ENCODE assay signal across 2 cellular contexts in the genomic region with DNA sequence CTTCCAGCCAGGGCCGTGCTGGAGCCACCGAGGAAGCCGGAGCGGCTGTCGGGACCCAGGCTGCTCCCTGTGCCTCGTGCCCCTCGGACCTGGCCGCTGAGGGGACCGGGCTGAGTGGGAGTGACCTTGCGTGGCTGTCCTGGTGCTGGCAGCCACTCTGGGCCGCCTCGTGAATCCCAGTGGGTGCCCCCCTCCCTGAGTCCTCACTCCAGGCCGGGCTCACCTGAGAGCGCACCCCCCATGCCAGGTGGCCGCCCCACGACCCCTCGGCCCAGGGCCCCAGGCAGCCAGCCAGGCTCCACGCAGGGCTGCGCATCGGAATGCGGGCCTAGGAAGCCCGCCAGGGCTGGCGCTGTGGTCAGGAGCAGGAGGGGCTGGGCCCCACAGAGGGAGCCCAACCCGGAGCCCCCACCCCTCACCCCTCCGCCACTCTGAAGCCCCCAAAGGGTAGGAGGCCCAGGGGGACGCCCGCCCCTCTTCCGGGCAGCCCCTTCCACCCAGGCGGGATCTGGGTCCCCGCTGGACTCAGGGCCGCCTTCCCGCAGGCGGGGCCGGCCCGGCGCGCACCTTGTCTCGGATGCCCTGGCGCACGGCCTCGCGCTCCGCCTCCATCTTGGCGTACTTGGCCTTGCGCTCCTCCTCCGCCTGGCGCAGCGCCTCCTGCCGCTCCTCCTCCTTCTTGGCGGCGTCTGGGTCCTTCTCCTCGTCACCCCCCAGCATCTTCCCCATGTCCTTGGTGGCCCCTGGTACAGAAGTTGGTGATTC.
A peak's percentile ranks its signal among the peaks of the same experiment; 100 is the strongest.
TF ChIP-seq lines count a peak whose summit lies in the region.

No MANE protein-coding gene starts in this region.

TF ChIP-seq in A549, 52 proteins besides CTCF, POLR2A, EP300 and RAD21:
- TF ChIP-seq, protein P1, sequence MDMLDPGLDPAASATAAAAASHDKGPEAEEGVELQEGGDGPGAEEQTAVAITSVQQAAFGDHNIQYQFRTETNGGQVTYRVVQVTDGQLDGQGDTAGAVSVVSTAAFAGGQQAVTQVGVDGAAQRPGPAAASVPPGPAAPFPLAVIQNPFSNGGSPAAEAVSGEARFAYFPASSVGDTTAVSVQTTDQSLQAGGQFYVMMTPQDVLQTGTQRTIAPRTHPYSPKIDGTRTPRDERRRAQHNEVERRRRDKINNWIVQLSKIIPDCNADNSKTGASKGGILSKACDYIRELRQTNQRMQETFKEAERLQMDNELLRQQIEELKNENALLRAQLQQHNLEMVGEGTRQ (IDR thresholded peaks at IDR 0.05): no peak
- TF ChIP-seq NFE2L2 (conservative IDR thresholded peaks at IDR 0.05; ENCODE audit: low read length) (no peak), HOXA7 (CRISPR knock-in tag; IDR thresholded peaks at IDR 0.05) (no peak), CHD2 (IDR thresholded peaks at IDR 0.05; ENCODE audit: low read length, partially characterized antibody) (no peak), EHMT2 (IDR thresholded peaks at IDR 0.05; ENCODE audit: low read depth) (no peak), NPAS2 (CRISPR knock-in tag; IDR thresholded peaks at IDR 0.05; ENCODE audit: borderline replicate concordance) (no peak), KDM1A (IDR thresholded peaks at IDR 0.05; ENCODE audit: low read depth) (no peak), JUN (IDR thresholded peaks at IDR 0.05) (no peak), GATA3 (IDR thresholded peaks at IDR 0.05; ENCODE audit: borderline replicate concordance) (no peak), POLR2AphosphoS2 (conservative IDR thresholded peaks at IDR 0.05; ENCODE audit: low read length) (no peak), TP53 (CRISPR knock-in tag; IDR thresholded peaks at IDR 0.05) (no peak), SREBF2 (IDR thresholded peaks at IDR 0.05) (no peak), TFCP2L1 (CRISPR knock-in tag; IDR thresholded peaks at IDR 0.05) (no peak), CBX8 (IDR thresholded peaks at IDR 0.05) (no peak), ZFP36 (IDR thresholded peaks at IDR 0.05; ENCODE audit: borderline replicate concordance, partially characterized antibody) (no peak), HOXB13 (CRISPR knock-in tag; IDR thresholded peaks at IDR 0.05; ENCODE audit: low read depth) (no peak), BHLHE40 (IDR thresholded peaks at IDR 0.05; ENCODE audit: low read depth, low read length) (no peak)
- TF ChIP-seq, protein P2, sequence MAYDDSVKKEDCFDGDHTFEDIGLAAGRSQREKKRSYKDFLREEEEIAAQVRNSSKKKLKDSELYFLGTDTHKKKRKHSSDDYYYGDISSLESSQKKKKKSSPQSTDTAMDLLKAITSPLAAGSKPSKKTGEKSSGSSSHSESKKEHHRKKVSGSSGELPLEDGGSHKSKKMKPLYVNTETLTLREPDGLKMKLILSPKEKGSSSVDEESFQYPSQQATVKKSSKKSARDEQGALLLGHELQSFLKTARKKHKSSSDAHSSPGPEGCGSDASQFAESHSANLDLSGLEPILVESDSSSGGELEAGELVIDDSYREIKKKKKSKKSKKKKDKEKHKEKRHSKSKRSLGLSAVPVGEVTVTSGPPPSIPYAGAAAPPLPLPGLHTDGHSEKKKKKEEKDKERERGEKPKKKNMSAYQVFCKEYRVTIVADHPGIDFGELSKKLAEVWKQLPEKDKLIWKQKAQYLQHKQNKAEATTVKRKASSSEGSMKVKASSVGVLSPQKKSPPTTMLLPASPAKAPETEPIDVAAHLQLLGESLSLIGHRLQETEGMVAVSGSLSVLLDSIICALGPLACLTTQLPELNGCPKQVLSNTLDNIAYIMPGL (CRISPR knock-in tag; IDR thresholded peaks at IDR 0.05; ENCODE audit: borderline replicate concordance): no peak
- TF ChIP-seq, protein P3, sequence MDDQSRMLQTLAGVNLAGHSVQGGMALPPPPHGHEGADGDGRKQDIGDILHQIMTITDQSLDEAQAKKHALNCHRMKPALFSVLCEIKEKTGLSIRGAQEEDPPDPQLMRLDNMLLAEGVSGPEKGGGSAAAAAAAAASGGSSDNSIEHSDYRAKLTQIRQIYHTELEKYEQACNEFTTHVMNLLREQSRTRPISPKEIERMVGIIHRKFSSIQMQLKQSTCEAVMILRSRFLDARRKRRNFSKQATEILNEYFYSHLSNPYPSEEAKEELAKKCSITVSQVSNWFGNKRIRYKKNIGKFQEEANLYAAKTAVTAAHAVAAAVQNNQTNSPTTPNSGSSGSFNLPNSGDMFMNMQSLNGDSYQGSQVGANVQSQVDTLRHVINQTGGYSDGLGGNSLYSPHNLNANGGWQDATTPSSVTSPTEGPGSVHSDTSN (IDR thresholded peaks at IDR 0.05): no peak
TF ChIP-seq in A549: peak in this region for 0.

TF ChIP-seq in GM12878, 131 proteins besides CTCF, POLR2A, EP300 and RAD21:
- TF ChIP-seq PAX8 (IDR thresholded peaks at IDR 0.05): no peak
- TF ChIP-seq POU2F2 (IDR thresholded peaks at IDR 0.05; ENCODE audit: borderline replicate concordance, low read depth, low read length): no peak
- peak; percentile 23 for TF ChIP-seq HDAC6 (IDR thresholded peaks at IDR 0.05; ENCODE audit: unreplicated experiment)
- peak; percentile 66 for TF ChIP-seq YY1 (IDR thresholded peaks at IDR 0.05; ENCODE audit: low read depth, low read length)
